ENCODE assay signal across 8 cellular contexts in the genomic region with DNA sequence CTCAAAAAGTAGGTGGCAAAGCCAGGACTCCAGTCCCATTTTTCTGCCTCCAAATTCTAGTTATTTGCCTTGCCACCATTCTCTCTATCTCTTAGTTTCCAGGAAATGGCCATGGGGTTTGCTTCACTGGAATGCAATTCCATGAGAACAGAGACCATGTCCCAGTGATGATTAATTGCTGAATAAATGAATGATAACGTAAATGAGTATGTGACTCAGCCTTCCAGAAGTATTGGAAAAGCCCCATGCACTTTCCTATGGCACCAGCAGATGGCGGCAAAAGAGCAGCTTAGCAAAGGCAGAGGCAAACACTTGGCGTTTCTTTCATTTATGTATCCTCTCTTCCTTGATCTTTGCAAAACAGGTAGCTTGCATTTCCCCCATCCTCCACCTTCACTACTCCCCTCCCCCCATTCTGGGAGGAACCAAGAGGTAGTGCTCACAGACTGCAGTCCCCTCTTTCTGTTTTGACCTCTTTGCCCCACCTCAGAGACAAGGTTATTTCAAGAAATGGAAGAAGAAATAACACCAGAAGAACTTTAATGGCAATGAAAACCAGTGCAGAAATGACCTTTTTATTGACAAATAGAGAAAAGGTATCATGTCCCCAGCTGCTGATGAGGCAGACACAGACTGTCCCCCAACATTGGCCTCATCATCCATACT. TPM values are rescaled to one million over a fixed set of nuclear protein-coding genes. Genes with fewer than 3 reads are reported as not detected.
A peak's percentile ranks its signal among the peaks of the same experiment; 100 is the strongest.
DNase-seq lines count a peak whose midpoint lies in the region; ATAC-seq, FAIRE-seq and TF ChIP-seq lines count a peak whose summit lies in the region.

No MANE protein-coding gene starts in this region.

- no peaks in the 10 kb centered on the region for H3K36me3 Mint-ChIP-seq in immature natural killer cell

- no peak for TF ChIP-seq EP300 in K562 (IDR thresholded peaks at IDR 0.05; ENCODE audit: low read length)

- BruUV-seq in K562 (replicated peaks; lab: Mats Ljungman, UMichigan): no TSS peak

- peak; percentile 75 for ATAC-seq in K562
- no peak for ATAC-seq in HG03469 (IDR thresholded peaks at IDR 0.05; ENCODE audit: unreplicated experiment)
- no peak for ATAC-seq in GM19023 (IDR thresholded peaks at IDR 0.05; ENCODE audit: unreplicated experiment)

- WGBS in K562 (ENCODE audit: insufficient coverage, low coverage, missing lambda C conversion rate): 0% methylated on average over 3 of the region's 3 CpGs

- peak; percentile 81 to 89 for TF ChIP-seq RAD21 in K562 (CRISPR knock-in tag; conservative IDR thresholded peaks at IDR 0.05 in 1 of 2, IDR thresholded peaks at IDR 0.05 in 1 of 2)

- no peaks in the 10 kb centered on the region for H3K79me2 ChIP-seq in K562 (ENCODE audit: control insufficient read depth, insufficient read depth, low read length)

- no peak overlapping the region for H2AFZ ChIP-seq in K562 (ENCODE audit: low read depth, low read length)

- peaks cover 1% of the 10 kb centered on the region; the same call in 1 of the 2 replicates for H3K27me3 ChIP-seq in GM06990 (replicated peaks; ENCODE audit: control insufficient read depth, insufficient read depth, low read length)
- peaks cover 15 to 19% of the 10 kb centered on the region in 2 experiments; a peak in 3 of 5 replicates for H3K27me3 ChIP-seq in K562 (ENCODE audit: control insufficient read depth in 2 of 2, insufficient read depth in 2 of 2, low read length in 2 of 2)

- no peak overlapping the region for H3K27ac ChIP-seq in K562 (ENCODE audit: extremely low read depth, low read depth, low read length)

- H3K4me3 Mint-ChIP-seq in immature natural killer cell: no peak overlapping the region

- H3K27ac Mint-ChIP-seq in immature natural killer cell: no peak overlapping the region

- in situ Hi-C loops in K562 (cut with MboI): loop anchor here (5.0 kb wide), 2 partner anchors 1095 to 1255 kb away; no protein-coding TSS in a partner anchor

- H3K9me3 ChIP-seq in K562 (replicated peaks; ENCODE audit: control insufficient read depth, insufficient read depth, low read depth, low read length): no peaks in the 10 kb centered on the region

- H3K36me3 ChIP-seq in GM06990 (ENCODE audit: control insufficient read depth, insufficient read depth, low read length) (no peaks in the 10 kb centered on the region), K562 (ENCODE audit: control insufficient read depth, insufficient read depth, low read length) (no peaks in the 10 kb centered on the region)

- H3K9ac ChIP-seq in K562 (ENCODE audit: insufficient read depth in 1 of 2, low read depth in 2 of 2, low read length in 2 of 2): no peak overlapping the region

- TF ChIP-seq CTCF in GM06990 (IDR thresholded peaks at IDR 0.05; ENCODE audit: insufficient read depth, low read length, poor library complexity, severe bottlenecking): peak; percentile 94
- TF ChIP-seq CTCF in NB4 (IDR thresholded peaks at IDR 0.05; ENCODE audit: low read depth, low read length): peak; percentile 92
- TF ChIP-seq CTCF in K562 (IDR thresholded peaks at IDR 0.05 in 2 of 3, conservative IDR thresholded peaks at IDR 0.05 in 1 of 3; ENCODE audit: insufficient read depth in 2 of 3, low read depth in 1 of 3, low read length in 3 of 3): peak; percentile 79 to 88 (median 85)

- no peaks in the 10 kb centered on the region for H4K20me1 ChIP-seq in K562 (replicated peaks; ENCODE audit: control insufficient read depth, insufficient read depth, low read length)

- H3K9me3 Mint-ChIP-seq in immature natural killer cell: no peaks in the 10 kb centered on the region

- DNase-seq in GM06990 (ENCODE audit: extremely low read depth, insufficient read length) (no peak), NB4 (ENCODE audit: low read depth) (peak; percentile 72), T1000 (lab: John Stamatoyannopoulos, UW) (peak; percentile 59), K562 (ENCODE audit: extremely low read depth in 1 of 4, low spot score in 3 of 4) (peak; percentile 57 to 69 (median 68)), immature natural killer cell (peak; percentile 5 to 24 (median 21))
- DNase-seq in stimulated activated CD4-positive, alpha-beta T cell treated with anti-CD3 and anti-CD28 coated beads, Interleukin-15, amount 100 ng/mL, for 1 hour (ENCODE audit: low read depth in 1 of 2, low spot score in 1 of 2): peak; percentile 10 to 52

- CTCF ChIA-PET in K562 (lab: Yijun Ruan, JAX; ENCODE audit: low intra/inter-chr PET ratio): interaction anchor here (0.9 to 1.6 kb wide), 4 partner anchors 37 to 1255 kb away, joined by 3 to 16 read pairs (median 6); no protein-coding TSS in a partner anchor

- peaks cover 7 to 23% (median 10%) of the 10 kb centered on the region in 3 donors for H3K27me3 Mint-ChIP-seq in immature natural killer cell (ENCODE audit: low read depth in 3 of 3)

- H3K4me3 ChIP-seq in GM06990 (replicated peaks; ENCODE audit: low read depth, low read length): no peak overlapping the region
- no peak overlapping the region for H3K4me3 ChIP-seq in NB4 (ENCODE audit: low read depth, low read length)
- no peak overlapping the region for H3K4me3 ChIP-seq in K562

- intact Hi-C loops in K562 (cut with micrococcal nuclease): loop anchor here (2.0 to 10.0 kb wide), 4 partner anchors 972 to 1282 kb away; no protein-coding TSS in a partner anchor

- H3K4me1 Mint-ChIP-seq in immature natural killer cell: no peaks in the 10 kb centered on the region

- H3K4me1 ChIP-seq in K562 (replicated peaks in 1 of 2; ENCODE audit: control insufficient read depth in 2 of 2, insufficient read depth in 2 of 2, low read length in 2 of 2): peaks cover 0 to 8% of the 10 kb centered on the region in 2 experiments; a peak in 2 of 5 replicates

- H3K4me2 ChIP-seq in K562 (ENCODE audit: insufficient read depth, low read length): no peak overlapping the region

- POLR2A ChIA-PET in K562 (lab: Yijun Ruan, JAX): interaction anchor here (0.6 to 1.5 kb wide), 2 partner anchors 14 to 320 kb away, joined by 3 read pairs; no protein-coding TSS in a partner anchor

- FAIRE-seq in K562 (lab: Jason Lieb, UNC): peak; percentile 86

- TF ChIP-seq POLR2A in NB4 (IDR thresholded peaks at IDR 0.05; ENCODE audit: extremely low read depth, insufficient read length): no peak
- TF ChIP-seq POLR2A in K562 (conservative IDR thresholded peaks at IDR 0.05): no peak

- H3K9me1 ChIP-seq in K562 (ENCODE audit: control insufficient read depth, insufficient read depth, low read length): no peaks in the 10 kb centered on the region

TF ChIP-seq in K562, 482 proteins besides CTCF, POLR2A, EP300 and RAD21 (continues in another document):
- TF ChIP-seq, protein P1, sequence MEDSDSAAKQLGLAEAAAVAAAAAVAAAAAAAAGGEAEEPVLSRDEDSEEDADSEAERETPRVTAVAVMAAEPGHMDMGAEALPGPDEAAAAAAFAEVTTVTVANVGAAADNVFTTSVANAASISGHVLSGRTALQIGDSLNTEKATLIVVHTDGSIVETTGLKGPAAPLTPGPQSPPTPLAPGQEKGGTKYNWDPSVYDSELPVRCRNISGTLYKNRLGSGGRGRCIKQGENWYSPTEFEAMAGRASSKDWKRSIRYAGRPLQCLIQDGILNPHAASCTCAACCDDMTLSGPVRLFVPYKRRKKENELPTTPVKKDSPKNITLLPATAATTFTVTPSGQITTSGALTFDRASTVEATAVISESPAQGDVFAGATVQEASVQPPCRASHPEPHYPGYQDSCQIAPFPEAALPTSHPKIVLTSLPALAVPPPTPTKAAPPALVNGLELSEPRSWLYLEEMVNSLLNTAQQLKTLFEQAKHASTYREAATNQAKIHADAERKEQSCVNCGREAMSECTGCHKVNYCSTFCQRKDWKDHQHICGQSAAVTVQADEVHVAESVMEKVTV (CRISPR knock-in tag; IDR thresholded peaks at IDR 0.05): peak; percentile 81
- TF ChIP-seq STAT6 (CRISPR knock-in tag; IDR thresholded peaks at IDR 0.05) (no peak), DIDO1 (tag; IDR thresholded peaks at IDR 0.05; ENCODE audit: low read depth) (no peak), SMC3 (conservative IDR thresholded peaks at IDR 0.05; ENCODE audit: insufficient read depth, low read depth, low read length) (peak; percentile 85)

RNA-seq across cellular contexts. Expression of gene TBX3, which starts 21.3 kb away (rescaled TPM):
- 0.88 and 2.7 TPM in 2 replicates for total RNA-seq in K562 (2011; cell fraction: chromatin; rRNA removed; ENCODE audit: low replicate concordance)
- total RNA-seq in K562 (2011; cell fraction: nucleolus; rRNA removed): 1.3 and 1.5 TPM in 2 replicates
- 0.51 and 0.92 TPM in 2 replicates for total RNA-seq in K562 (2011; cell fraction: nucleoplasm; rRNA removed)
- total RNA-seq in K562 (2014; rRNA removed): 0.18 and 0.20 TPM in 2 replicates
- total RNA-seq in K562 (2014; rRNA removed; fragmentation: Illumina TruSeq; extraction: Trizol): 0.15 and 0.38 TPM in 2 replicates
- 0.23 and 0.47 TPM in 2 replicates for total RNA-seq in K562 (2015; rRNA removed; fragmentation: Illumina TruSeq; extraction: Trizol)
- total RNA-seq in K562 (2021): 0.60 and 0.81 TPM in 2 replicates
- 0.08 and 0.52 TPM in 2 replicates for polyA plus RNA-seq in K562 (2011; rRNA removed)
- polyA plus RNA-seq in K562 (2011; cell fraction: cytosol; rRNA removed): 0.04 and 0.31 TPM in 2 replicates
- polyA plus RNA-seq in K562 (2011; cell fraction: nucleus; rRNA removed): 3.5 TPM in 1 of 2 replicates, not detected in the other
- polyA plus RNA-seq in K562 (2012): 0.24 and 0.35 TPM in 2 replicates
- 0.35 and 0.42 TPM in 2 replicates for polyA plus RNA-seq in K562 (2014; fragmentation: Illumina TruSeq; extraction: Trizol)
- polyA plus RNA-seq in K562 (2014; fragmentation: Nextera tagmentation; extraction: Ambion mirVana): under 1 TPM; 0.03 to 0.06 TPM
- 0.19 and 0.35 TPM in 2 replicates for polyA plus RNA-seq in K562 (2014; rRNA removed)
- polyA minus RNA-seq in K562 (2011; rRNA and poly(A)+ RNA removed): 1.4 TPM in 1 of 2 replicates, not detected in the other
- polyA minus RNA-seq in K562 (2011; cell fraction: cytosol; rRNA and poly(A)+ RNA removed): 0.38 and 0.73 TPM in 2 replicates
- 0.22 and 2.6 TPM in 2 replicates for polyA minus RNA-seq in K562 (2011; cell fraction: nucleus; rRNA and poly(A)+ RNA removed)
- polyA plus RNA-seq in immature natural killer cell: not detected
